ENCODE assay signal across 1 cellular context in the genomic region with DNA sequence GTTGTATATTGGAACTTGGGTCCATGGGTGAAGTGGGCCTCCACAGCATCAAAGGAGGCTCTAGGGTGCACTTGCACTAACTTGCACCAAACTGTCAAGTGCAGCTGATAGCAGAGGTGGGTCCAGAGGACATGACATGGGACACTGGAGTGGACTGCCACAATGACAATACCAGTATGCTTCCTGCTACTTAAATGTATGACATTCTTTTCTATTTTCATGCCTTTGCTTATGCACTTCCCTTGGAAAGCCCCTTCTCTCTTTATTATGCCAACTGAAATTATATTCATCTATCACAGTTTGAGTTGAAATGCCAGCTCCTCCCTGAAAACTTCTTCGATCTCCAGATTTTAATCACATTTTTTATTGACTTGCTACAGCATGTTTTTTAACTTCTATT.
TF ChIP-seq lines count a peak whose summit lies in the region.

No MANE protein-coding gene starts in this region.

TF ChIP-seq in GM12878, 131 proteins besides CTCF, POLR2A, EP300 and RAD21 (continued from another document):
- TF ChIP-seq KAT2A (conservative IDR thresholded peaks at IDR 0.05; ENCODE audit: control insufficient read depth, low read depth, low read length) (no peak), BRCA1 (IDR thresholded peaks at IDR 0.05; ENCODE audit: low read depth, low read length) (no peak), POLR2AphosphoS2 (IDR thresholded peaks at IDR 0.05; ENCODE audit: low read depth, low read length) (no peak)
